In genomic region chr7:34260282-34260681, GRCh38 we compare ENCODE assay signal across 12 cellular contexts.
A peak's percentile ranks its signal among the peaks of the same experiment; 100 is the strongest.
DNase-seq lines count a peak whose midpoint lies in the region; FAIRE-seq and TF ChIP-seq lines count a peak whose summit lies in the region.
"Had no signal": no experiment of that assay in that cellular context is flagged by ENCODE, and none has a peak within 500 bp of the region (broad histone marks: within the 10 kb centered on the region; RNA-seq: fewer than 3 reads in every experiment).

No MANE protein-coding gene starts in this region.

- no peak for FAIRE-seq in small intestine (lab: Jason Lieb, UNC)

- H3K4me1 ChIP-seq in small intestine (ENCODE audit: control insufficient read depth in 2 of 2, insufficient read depth in 1 of 2, low read depth in 1 of 2, low read length in 1 of 2), result no peaks in the 10 kb centered on the region
- H3K4me1 ChIP-seq: heart left ventricle had no signal

- in situ Hi-C loops in astrocyte of the cerebellum (cut with HindIII; ENCODE audit: low sequenced_read_pairs), result no loop called here

- H3K4me3 ChIP-seq in AG04449 (ENCODE audit: low read depth, low read length), result no peak overlapping the region
- no peak overlapping the region for H3K4me3 ChIP-seq in astrocyte of the cerebellum (ENCODE audit: low read depth, low read length)
- no peak overlapping the region for H3K4me3 ChIP-seq in small intestine (ENCODE audit: low read depth in 1 of 2, low read length in 2 of 2)
- H3K4me3 ChIP-seq: heart left ventricle had no signal

- H3K9me3 ChIP-seq in small intestine (ENCODE audit: control insufficient read depth, low read depth), result no peaks in the 10 kb centered on the region
- H3K9me3 ChIP-seq: heart left ventricle had no signal

- H3K27me3 ChIP-seq in small intestine (ENCODE audit: control insufficient read depth in 2 of 2, insufficient read depth in 2 of 2, low read length in 2 of 2), result no peaks in the 10 kb centered on the region
- H3K27me3 ChIP-seq: heart left ventricle had no signal

- no peak overlapping the region for H3K27ac ChIP-seq in small intestine (ENCODE audit: low read depth in 1 of 2, low read length in 1 of 2)
- H3K27ac ChIP-seq: heart left ventricle had no signal

- DNase-seq in AG04449 (ENCODE audit: low read depth, low spot score) (peak; percentile 93), HT1080 (ENCODE audit: low read depth) (peak; percentile 96), astrocyte of the cerebellum (ENCODE audit: low read depth) (peak; percentile 62), kidney tubule cell (ENCODE audit: low spot score) (peak; percentile 89), NCI-H526 treated with DMSO at 0.1 percent for 48 hours (lab: John Stamatoyannopoulos, UW) (no peak), small intestine (no peak), NCI-H1417 treated with DMSO at 0.1 percent for 48 hours (lab: John Stamatoyannopoulos, UW) (no peak)
- no peak for DNase-seq in activated CD4-positive, alpha-beta T cell treated with anti-CD3 and anti-CD28 coated beads for 4 hours
- DNase-seq: amygdala; CD4-positive, alpha-beta T cell; heart left ventricle; NCI-H1436 had no signal

- H3K36me3 ChIP-seq in small intestine (ENCODE audit: control insufficient read depth in 2 of 2, insufficient read depth in 2 of 2, low read length in 2 of 2), result no peaks in the 10 kb centered on the region
- H3K36me3 ChIP-seq: heart left ventricle had no signal

- POLR2A ChIA-PET in AG04449 (lab: Yijun Ruan, JAX), result interaction anchor here (0.6 to 1.2 kb wide), 3 partner anchors 20 to 79 kb away, joined by 3 to 4 read pairs (median 3); no protein-coding TSS in a partner anchor

- CTCF ChIA-PET in AG04449 (lab: Yijun Ruan, JAX), result interaction anchor here (1.2 kb wide), 1 partner anchor 20 kb away, joined by 3 read pairs; no protein-coding TSS in a partner anchor

- TF ChIP-seq CTCF in AG04449 (IDR thresholded peaks at IDR 0.05; ENCODE audit: insufficient read depth, low read length, missing control alignments), result no peak
- no peak for TF ChIP-seq CTCF in astrocyte of the cerebellum (IDR thresholded peaks at IDR 0.05; ENCODE audit: low read depth, low read length, missing control alignments)

Comparison
In these comparisons a context has a peak if more than half of its experiments do, and no peak if none do; other contexts are left out.
1. DNase-seq: peak in AG04449 (single experiment), HT1080 (single experiment), astrocyte of the cerebellum (single experiment) and kidney tubule cell (single experiment); none in NCI-H526 treated with DMSO at 0.1 percent for 48 hours (single experiment), small intestine (single experiment), NCI-H1417 treated with DMSO at 0.1 percent for 48 hours (single experiment) and activated CD4-positive, alpha-beta T cell treated with anti-CD3 and anti-CD28 coated beads for 4 hours (0 of 2).